In genomic region chr22:38845368-38845740, GRCh38 we compare ENCODE assay signal across 20 cellular contexts. TPM values are rescaled to one million over a fixed set of nuclear protein-coding genes. Genes with fewer than 3 reads are reported as not detected.
DNase-seq lines count a peak whose midpoint lies in the region; ATAC-seq and TF ChIP-seq lines count a peak whose summit lies in the region.
"Had no signal": no experiment of that assay in that cellular context is flagged by ENCODE, and none has a peak within 500 bp of the region (broad histone marks: within the 10 kb centered on the region; RNA-seq: fewer than 3 reads in every experiment).

No MANE protein-coding gene starts in this region.

- H3K9me3 ChIP-seq in CD4-positive, alpha-beta T cell (ENCODE audit: control insufficient read depth, low read length) = no peaks in the 10 kb centered on the region
- H3K9me3 ChIP-seq: gastroesophageal sphincter, SK-N-SH had no signal

- H3K4me3 Mint-ChIP-seq in CD4-positive, alpha-beta T cell = peak overlapping the region; percentile 62
- peak overlapping the region; percentile 56 to 63 for H3K4me3 Mint-ChIP-seq in effector memory CD8-positive, alpha-beta T cell
- H3K4me3 Mint-ChIP-seq in neural crest cell = peak overlapping the region; percentile 79
- H3K4me3 Mint-ChIP-seq: HFFc6 had no signal

- TF ChIP-seq CTCF in CD4-positive, alpha-beta T cell (IDR thresholded peaks at IDR 0.05) = no peak
- TF ChIP-seq CTCF in neural crest cell (conservative IDR thresholded peaks at IDR 0.05) = no peak

- H3K27me3 Mint-ChIP-seq in CD4-positive, alpha-beta T cell = peaks cover 14% of the 10 kb centered on the region
- H3K27me3 Mint-ChIP-seq in effector memory CD8-positive, alpha-beta T cell = peaks cover 0 to 53% of the 10 kb centered on the region in 2 donors
- H3K27me3 Mint-ChIP-seq in neural crest cell (ENCODE audit: low read depth) = peaks cover 72% of the 10 kb centered on the region

- no peak overlapping the region for H3K27ac Mint-ChIP-seq in CD4-positive, alpha-beta T cell
- no peak overlapping the region for H3K27ac Mint-ChIP-seq in effector memory CD8-positive, alpha-beta T cell
- H3K27ac Mint-ChIP-seq in neural crest cell (ENCODE audit: unreplicated experiment) = no peak overlapping the region
- H3K27ac Mint-ChIP-seq: activated naive CD4-positive, alpha-beta T cell treated with anti-CD3 and anti-CD28 coated beads for 36 hours; HFFc6 had no signal

- H3K27me3 ChIP-seq in CD4-positive, alpha-beta T cell (ENCODE audit: control insufficient read depth, insufficient read depth, low read length) = peaks cover 12% of the 10 kb centered on the region
- H3K27me3 ChIP-seq: gastroesophageal sphincter had no signal

- H3K36me3 Mint-ChIP-seq in CD4-positive, alpha-beta T cell (ENCODE audit: low read depth) = no peaks in the 10 kb centered on the region
- no peaks in the 10 kb centered on the region for H3K36me3 Mint-ChIP-seq in effector memory CD8-positive, alpha-beta T cell (ENCODE audit: insufficient read depth)
- H3K36me3 Mint-ChIP-seq in neural crest cell (ENCODE audit: low read depth) = no peaks in the 10 kb centered on the region

- POLR2A ChIA-PET in CD4-positive, alpha-beta T cell (lab: Charles Lee) = no interaction called here

- H3K4me1 Mint-ChIP-seq in CD4-positive, alpha-beta T cell (ENCODE audit: low read depth) = peaks cover 27% of the 10 kb centered on the region
- H3K4me1 Mint-ChIP-seq in effector memory CD8-positive, alpha-beta T cell (ENCODE audit: low read depth in 2 of 2) = peaks cover 16 to 26% of the 10 kb centered on the region in 2 donors
- peaks cover 4% of the 10 kb centered on the region for H3K4me1 Mint-ChIP-seq in neural crest cell

- no peak for DNase-seq in CD4-positive, alpha-beta T cell
- DNase-seq in G401 (ENCODE audit: low spot score) = peak; percentile 58
- no peak for DNase-seq in effector memory CD8-positive, alpha-beta T cell
- no peak for DNase-seq in neural crest cell (ENCODE audit: low read depth, low spot score)
- no peak for DNase-seq in UCSD-AML1 (lab: John Stamatoyannopoulos, UW; ENCODE audit: unreplicated experiment)
- no peak for DNase-seq in globus pallidus (ENCODE audit: low spot score)
- no peak for DNase-seq in DMS153 treated with DMSO at 0.1 percent for 48 hours (lab: John Stamatoyannopoulos, UW; ENCODE audit: unreplicated experiment)
- DNase-seq: activated CD4-positive, alpha-beta T cell treated with anti-CD3 and anti-CD28 coated beads, Interleukin-2, amount 50 U/mL, for 48 hours; activated naive CD4-positive, alpha-beta T cell treated with anti-CD3 and anti-CD28 coated beads for 36 hours; activated T-cell treated with anti-CD3 and anti-CD28 coated beads for 4 hours; HFFc6; Karpas-422; kidney glomerular epithelial cell; NCI-H1694; NCI-H748 treated with DMSO at 0.1 percent for 48 hours; SK-N-SH had no signal

- CTCF ChIA-PET in CD4-positive, alpha-beta T cell (lab: Charles Lee) = no interaction called here

- no peak overlapping the region for H3K27ac ChIP-seq in CD4-positive, alpha-beta T cell (ENCODE audit: low read depth, low read length)
- H3K27ac ChIP-seq: RWPE1 had no signal

- intact Hi-C loops in CD4-positive, alpha-beta T cell (cut with DNase I, micrococcal nuclease) = no loop called here

- H3K9me3 Mint-ChIP-seq in CD4-positive, alpha-beta T cell = no peaks in the 10 kb centered on the region
- H3K9me3 Mint-ChIP-seq in effector memory CD8-positive, alpha-beta T cell = no peaks in the 10 kb centered on the region
- H3K9me3 Mint-ChIP-seq in neural crest cell = no peaks in the 10 kb centered on the region
- H3K9me3 Mint-ChIP-seq: activated naive CD4-positive, alpha-beta T cell treated with anti-CD3 and anti-CD28 coated beads for 36 hours; HFFc6 had no signal

- in situ Hi-C loops in G401 (cut with HindIII; ENCODE audit: low sequenced_read_pairs) = no loop called here

- ATAC-seq in CD4-positive, alpha-beta T cell (ENCODE audit: poor library complexity) = no peak
- no peak for ATAC-seq in effector memory CD8-positive, alpha-beta T cell (replicated peaks)
- ATAC-seq in HG02610 (IDR thresholded peaks at IDR 0.05; ENCODE audit: unreplicated experiment) = no peak
- ATAC-seq: gastroesophageal sphincter, GM12878 had no signal

RNA-seq across cellular contexts. Expression of gene NPTXR, which starts 1.5 kb away (rescaled TPM):
- 1 to 10 TPM; 4.2 to 4.6 TPM for total RNA-seq in CD4-positive, alpha-beta T cell
- total RNA-seq in G401 (2014; rRNA removed; shearing (Covaris generic)) = 5.6 and 8.8 TPM in 2 replicates
- total RNA-seq in neural crest cell = 9.3 and 9.4 TPM in 2 replicates

RNA-seq across cellular contexts. Expression of gene CBX6, which starts 26.7 kb away (rescaled TPM):
- 10 to 100 TPM; 41.6 to 42.8 TPM for total RNA-seq in CD4-positive, alpha-beta T cell
- 16.4 and 25.6 TPM in 2 replicates for total RNA-seq in G401 (2014; rRNA removed; shearing (Covaris generic))
- 45.8 and 48.2 TPM in 2 replicates for total RNA-seq in neural crest cell

RNA-seq across cellular contexts. Expression of gene DNAL4, which starts 51.4 kb away (rescaled TPM):
- 1 to 10 TPM; 1.9 to 2.7 TPM for total RNA-seq in CD4-positive, alpha-beta T cell
- total RNA-seq in G401 (2014; rRNA removed; shearing (Covaris generic)) = 17.9 and 30.9 TPM in 2 replicates
- 18.0 and 18.9 TPM in 2 replicates for total RNA-seq in neural crest cell
